In the genomic region with DNA sequence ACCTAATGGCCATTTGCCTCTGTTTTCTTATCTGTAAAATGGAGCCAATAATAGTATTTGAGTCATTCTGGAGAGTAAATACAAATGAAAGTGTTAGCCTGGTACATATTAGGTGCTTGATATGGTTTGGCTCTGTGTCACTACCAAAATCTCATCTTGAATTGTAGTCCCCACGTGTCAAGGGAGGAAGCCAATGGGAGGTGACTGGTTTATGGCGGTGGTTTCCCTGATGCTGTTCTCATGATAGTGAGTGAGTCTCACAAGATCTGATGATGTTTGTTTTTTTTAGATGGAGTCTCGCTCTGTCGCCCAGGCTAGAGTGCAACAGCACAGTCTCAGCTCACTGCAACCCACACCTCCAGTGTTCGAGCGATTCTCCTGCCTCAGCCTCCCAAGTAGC, we compare ENCODE assay signal across 9 cellular contexts.
"Had no signal": no experiment of that assay in that cellular context is flagged by ENCODE, and none has a peak within 500 bp of the region (broad histone marks: within the 10 kb centered on the region; RNA-seq: fewer than 3 reads in every experiment).

No MANE protein-coding gene starts in this region.

- H3K36me3 ChIP-seq: HAP-1 had no signal

- H3K4me3 Mint-ChIP-seq: HFFc6, IgD-negative memory B cell had no signal

- H3K9me3 ChIP-seq: HAP-1 had no signal

- H3K4me1 Mint-ChIP-seq: IgD-negative memory B cell had no signal

- H3K36me3 Mint-ChIP-seq: IgD-negative memory B cell had no signal

- DNase-seq: GM23248, GOT3, H7, HFFc6, KBM-7 had no signal

- H3K4me3 ChIP-seq: GM23248, HAP-1 had no signal

- H3K9me3 Mint-ChIP-seq: HFFc6 had no signal

- H3K27ac ChIP-seq: GM23248, HL-60, KMS-11 had no signal

- H3K27me3 Mint-ChIP-seq: IgD-negative memory B cell had no signal

- H3K27ac Mint-ChIP-seq: HFFc6, IgD-negative memory B cell had no signal
